Comparison of ENCODE assay signal across 8 cellular contexts in the genomic region with DNA sequence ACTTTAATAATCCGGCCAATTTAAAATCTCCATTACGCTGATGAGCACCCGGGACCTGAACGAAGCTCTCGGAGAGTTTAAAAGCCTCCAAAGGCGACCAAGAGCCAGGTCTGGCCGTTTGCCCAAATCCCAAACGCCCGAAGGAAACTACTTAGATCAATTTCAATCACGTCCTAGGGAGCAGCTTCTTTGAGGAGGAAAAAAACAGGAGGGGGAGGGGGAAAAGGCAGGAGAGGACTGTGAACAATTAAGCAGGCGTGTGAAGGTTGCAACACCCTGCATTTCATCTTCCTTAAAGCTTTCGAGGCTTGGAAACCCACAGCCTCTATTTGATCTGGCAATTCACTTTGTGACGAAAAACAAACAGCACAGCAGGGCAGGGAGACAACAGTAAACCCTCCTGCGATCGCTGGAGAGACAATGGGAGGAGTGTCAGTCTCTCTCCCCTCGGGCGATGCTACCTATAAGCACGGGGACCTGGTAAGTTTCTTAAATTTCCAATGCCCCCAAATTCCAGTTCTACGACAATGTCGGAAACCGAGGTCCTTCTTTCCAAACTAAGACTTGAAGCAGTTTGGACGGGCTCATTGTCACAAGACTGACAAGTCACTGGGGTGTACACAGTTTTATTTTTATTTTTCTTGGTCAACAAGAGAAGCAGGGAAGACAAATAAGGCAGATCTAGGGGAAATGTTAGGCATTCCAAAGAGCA. TPM values are rescaled to one million over a fixed set of nuclear protein-coding genes. Genes with fewer than 3 reads are reported as not detected.
DNase-seq lines count a peak whose midpoint lies in the region; ATAC-seq, FAIRE-seq and TF ChIP-seq lines count a peak whose summit lies in the region.

No MANE protein-coding gene starts in this region.

- in situ Hi-C loops in brain microvascular endothelial cell (cut with HindIII; ENCODE audit: low pct_ligation_motif_present, low sequenced_read_pairs) = no loop called here

- H3K36me3 Mint-ChIP-seq in CD4-positive, alpha-beta T cell (ENCODE audit: low read depth) = peaks cover 72% of the 10 kb centered on the region

- TF ChIP-seq EP300 in Ishikawa (IDR thresholded peaks at IDR 0.05; ENCODE audit: borderline replicate concordance) = no peak

- H3K4me3 ChIP-seq in brain microvascular endothelial cell (ENCODE audit: low read depth, low read length) (peak overlapping the region; percentile 98), iPS-18c (ENCODE audit: insufficient read depth, low read depth, low read length) (peak overlapping the region; percentile 85), skeletal muscle cell (ENCODE audit: low read depth, low read length) (peak overlapping the region; percentile 92)

- intact Hi-C loops in CD4-positive, alpha-beta T cell (cut with DNase I, micrococcal nuclease) = loop anchor here (1.0 to 10.0 kb wide), 4 partner anchors 21 to 163 kb away; no protein-coding TSS in a partner anchor

- H3K27ac Mint-ChIP-seq in CD4-positive, alpha-beta T cell = peak overlapping the region; percentile 97

- H3K36me3 ChIP-seq in brain microvascular endothelial cell (replicated peaks) = peaks cover 59% of the 10 kb centered on the region

- ATAC-seq in CD4-positive, alpha-beta T cell (ENCODE audit: poor library complexity) = peak; percentile 19
- ATAC-seq in GM18868 (IDR thresholded peaks at IDR 0.05; ENCODE audit: unreplicated experiment) = no peak

- peak in 6 of 10 experiments; percentile 31 to 68 (median 49) for DNase-seq in CD4-positive, alpha-beta T cell
- DNase-seq in RCC 7860 (ENCODE audit: low spot score) (peak; percentile 60), brain microvascular endothelial cell (peak; percentile 39), skeletal muscle cell (ENCODE audit: low read depth) (no peak), GOT3 (lab: John Stamatoyannopoulos, UW) (no peak)

- TF ChIP-seq CTCF in CD4-positive, alpha-beta T cell (IDR thresholded peaks at IDR 0.05) = no peak
- TF ChIP-seq CTCF in brain microvascular endothelial cell (IDR thresholded peaks at IDR 0.05; ENCODE audit: low read depth, low read length, missing control alignments) = no peak

- peak overlapping the region; percentile 99 for H3K27ac ChIP-seq in CD4-positive, alpha-beta T cell (ENCODE audit: low read depth, low read length)
- H3K27ac ChIP-seq in brain microvascular endothelial cell = peak overlapping the region; percentile 97

- POLR2A ChIA-PET in CD4-positive, alpha-beta T cell (lab: Charles Lee) = interaction anchor here (0.5 to 6.8 kb wide), 31 partner anchors 9 to 852 kb away, joined by 3 to 497 read pairs (median 13); no protein-coding TSS in a partner anchor

- TF ChIP-seq RAD21 in Ishikawa (IDR thresholded peaks at IDR 0.05; ENCODE audit: low read depth) = no peak

- H3K4me1 Mint-ChIP-seq in CD4-positive, alpha-beta T cell (ENCODE audit: low read depth) = peaks cover 55% of the 10 kb centered on the region

- peak overlapping the region; percentile 91 for H3K4me3 Mint-ChIP-seq in CD4-positive, alpha-beta T cell

- H3K9me3 ChIP-seq in CD4-positive, alpha-beta T cell (ENCODE audit: control insufficient read depth, low read length) = no peaks in the 10 kb centered on the region
- no peaks in the 10 kb centered on the region for H3K9me3 ChIP-seq in iPS-18c (ENCODE audit: control insufficient read depth, insufficient read depth, low read length)

- FAIRE-seq in RCC 7860 (lab: Jason Lieb, UNC) = no peak

- CTCF ChIA-PET in CD4-positive, alpha-beta T cell (lab: Charles Lee) = interaction anchor here (1.4 to 2.8 kb wide), 4 partner anchors 9 to 88 kb away, joined by 3 to 10 read pairs (median 4); no protein-coding TSS in a partner anchor

- H3K27me3 ChIP-seq in CD4-positive, alpha-beta T cell (ENCODE audit: control insufficient read depth, insufficient read depth, low read length) = no peaks in the 10 kb centered on the region
- no peaks in the 10 kb centered on the region for H3K27me3 ChIP-seq in brain microvascular endothelial cell (replicated peaks)

- H3K27me3 Mint-ChIP-seq in CD4-positive, alpha-beta T cell = no peaks in the 10 kb centered on the region

- H3K9me3 Mint-ChIP-seq in CD4-positive, alpha-beta T cell = peaks cover under 1% of the 10 kb centered on the region

TF ChIP-seq in Ishikawa, 13 proteins besides CTCF, POLR2A, EP300 and RAD21:
- TF ChIP-seq TEAD4 (IDR thresholded peaks at IDR 0.05) = peak; percentile 8; the same call in 1 of the 2 replicates
- TF ChIP-seq NFIC (IDR thresholded peaks at IDR 0.05) = 0 out of 2 replicates have a peak, but pooled peaks have one; percentile 24
- no peak for TF ChIP-seq CREB1 (IDR thresholded peaks at IDR 0.05; ENCODE audit: low read depth)
- TF ChIP-seq YY1 (IDR thresholded peaks at IDR 0.05; ENCODE audit: low read depth) = no peak
- TF ChIP-seq USF1 (IDR thresholded peaks at IDR 0.05) = no peak
- TF ChIP-seq ZBTB7A (IDR thresholded peaks at IDR 0.05; ENCODE audit: low read depth) = no peak
- no peak for TF ChIP-seq TCF12 (IDR thresholded peaks at IDR 0.05; ENCODE audit: low read depth)
- TF ChIP-seq MAX (IDR thresholded peaks at IDR 0.05) = no peak
- no peak for TF ChIP-seq TAF1 (IDR thresholded peaks at IDR 0.05; ENCODE audit: low read depth)
- TF ChIP-seq FOXM1 (IDR thresholded peaks at IDR 0.05; ENCODE audit: borderline replicate concordance, low read depth) = 0 out of 2 replicates have a peak, but pooled peaks have one; percentile 25
- TF ChIP-seq, protein P1, sequence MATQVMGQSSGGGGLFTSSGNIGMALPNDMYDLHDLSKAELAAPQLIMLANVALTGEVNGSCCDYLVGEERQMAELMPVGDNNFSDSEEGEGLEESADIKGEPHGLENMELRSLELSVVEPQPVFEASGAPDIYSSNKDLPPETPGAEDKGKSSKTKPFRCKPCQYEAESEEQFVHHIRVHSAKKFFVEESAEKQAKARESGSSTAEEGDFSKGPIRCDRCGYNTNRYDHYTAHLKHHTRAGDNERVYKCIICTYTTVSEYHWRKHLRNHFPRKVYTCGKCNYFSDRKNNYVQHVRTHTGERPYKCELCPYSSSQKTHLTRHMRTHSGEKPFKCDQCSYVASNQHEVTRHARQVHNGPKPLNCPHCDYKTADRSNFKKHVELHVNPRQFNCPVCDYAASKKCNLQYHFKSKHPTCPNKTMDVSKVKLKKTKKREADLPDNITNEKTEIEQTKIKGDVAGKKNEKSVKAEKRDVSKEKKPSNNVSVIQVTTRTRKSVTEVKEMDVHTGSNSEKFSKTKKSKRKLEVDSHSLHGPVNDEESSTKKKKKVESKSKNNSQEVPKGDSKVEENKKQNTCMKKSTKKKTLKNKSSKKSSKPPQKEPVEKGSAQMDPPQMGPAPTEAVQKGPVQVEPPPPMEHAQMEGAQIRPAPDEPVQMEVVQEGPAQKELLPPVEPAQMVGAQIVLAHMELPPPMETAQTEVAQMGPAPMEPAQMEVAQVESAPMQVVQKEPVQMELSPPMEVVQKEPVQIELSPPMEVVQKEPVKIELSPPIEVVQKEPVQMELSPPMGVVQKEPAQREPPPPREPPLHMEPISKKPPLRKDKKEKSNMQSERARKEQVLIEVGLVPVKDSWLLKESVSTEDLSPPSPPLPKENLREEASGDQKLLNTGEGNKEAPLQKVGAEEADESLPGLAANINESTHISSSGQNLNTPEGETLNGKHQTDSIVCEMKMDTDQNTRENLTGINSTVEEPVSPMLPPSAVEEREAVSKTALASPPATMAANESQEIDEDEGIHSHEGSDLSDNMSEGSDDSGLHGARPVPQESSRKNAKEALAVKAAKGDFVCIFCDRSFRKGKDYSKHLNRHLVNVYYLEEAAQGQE (IDR thresholded peaks at IDR 0.05; ENCODE audit: low read depth) = no peak
- peak; percentile 86 for TF ChIP-seq CEBPB (IDR thresholded peaks at IDR 0.05)
- no peak for TF ChIP-seq EGR1 (IDR thresholded peaks at IDR 0.05)

RNA-seq across cellular contexts. Expression of gene KLF6, which starts 1.1 kb away (rescaled TPM):
- 100 to 1,000 TPM; 851 to 874 TPM for total RNA-seq in CD4-positive, alpha-beta T cell

Comparison
In these comparisons a context has a peak if more than half of its experiments do, and no peak if none do; other contexts are left out.
1. DNase-seq: peak in CD4-positive, alpha-beta T cell (6 of 10), RCC 7860 (single experiment) and brain microvascular endothelial cell (single experiment); none in skeletal muscle cell (single experiment) and GOT3 (single experiment).
2. Peak in every context shown above with its lines, with median percentiles within 50 percentile points of each other: H3K4me3 ChIP-seq.